Comparison of ENCODE assay signal across 8 cellular contexts in the genomic region with DNA sequence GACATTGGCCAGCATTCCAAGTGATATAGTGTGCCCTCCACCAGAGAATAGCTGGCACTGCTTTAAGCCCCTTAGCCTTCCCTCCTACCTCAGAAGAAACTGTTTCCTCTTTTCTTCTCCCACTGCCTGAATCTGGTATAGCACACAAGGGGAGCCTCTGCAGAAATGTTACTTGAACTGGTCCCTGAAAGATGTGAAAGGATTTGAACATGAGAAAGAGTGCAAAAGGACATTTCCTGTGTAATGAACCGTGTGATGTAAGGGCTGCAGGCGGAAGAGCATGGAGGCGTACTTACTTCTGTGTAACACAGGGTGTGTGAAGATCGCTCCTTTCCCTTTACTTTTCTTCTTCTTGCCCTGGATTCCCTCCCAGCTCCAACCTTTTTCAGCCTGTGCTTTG. TPM values are rescaled to one million over a fixed set of nuclear protein-coding genes. Genes with fewer than 3 reads are reported as not detected.
DNase-seq lines count a peak whose midpoint lies in the region; ATAC-seq, FAIRE-seq and TF ChIP-seq lines count a peak whose summit lies in the region.

No MANE protein-coding gene starts in this region.

- POLR2A ChIA-PET in A549 (lab: Yijun Ruan, JAX): interaction anchor here (1.2 kb wide), 1 partner anchor 8 kb away, joined by 6 read pairs; a partner anchor contains a TSS

- ATAC-seq in A549 (peak; percentile 69 to 76), GM18858 (IDR thresholded peaks at IDR 0.05; ENCODE audit: unreplicated experiment) (peak; percentile 59)

- H3K9me3 ChIP-seq in A549: no peaks in the 10 kb centered on the region

- no peak overlapping the region for H3K4me3 ChIP-seq in A549
- no peak overlapping the region for H3K4me3 ChIP-seq in fibroblast of pulmonary artery (replicated peaks; ENCODE audit: low read depth, low read length)

- no peak for FAIRE-seq in A549 (lab: Jason Lieb, UNC)

- peak overlapping the region; percentile 64 for H3K4me2 ChIP-seq in A549

- peaks cover 92% of the 10 kb centered on the region for H3K4me1 ChIP-seq in A549

- TF ChIP-seq EP300 in A549 (IDR thresholded peaks at IDR 0.05): no peak

- TF ChIP-seq RAD21 in A549 (conservative IDR thresholded peaks at IDR 0.05 in 1 of 2, IDR thresholded peaks at IDR 0.05 in 1 of 2): no peak

- no peak for TF ChIP-seq POLR2A in A549 (IDR thresholded peaks at IDR 0.05; ENCODE audit: low read length)

- no peak for TF ChIP-seq CTCF in A549 (IDR thresholded peaks at IDR 0.05)
- TF ChIP-seq CTCF in fibroblast of pulmonary artery (IDR thresholded peaks at IDR 0.05; ENCODE audit: low read length, missing control alignments): no peak

- peak overlapping the region; percentile 50 to 77 for H3K27ac ChIP-seq in A549

- WGBS in A549 (ENCODE audit: missing lambda C conversion rate): 15% methylated on average over 4 of the region's 4 CpGs

- CTCF ChIA-PET in A549 (lab: Yijun Ruan, JAX): interaction anchor here (0.6 to 1.5 kb wide), 4 partner anchors 36 to 68 kb away, joined by 3 to 10 read pairs (median 5); no protein-coding TSS in a partner anchor

- DNase-seq in A549 (ENCODE audit: low read depth in 1 of 2, low spot score in 1 of 2) (peak in 1 of 2 experiments; percentile 64), MV-4-11 (lab: John Stamatoyannopoulos, UW) (peak; percentile 76), fibroblast of pulmonary artery (ENCODE audit: low read depth) (peak; percentile 39), nucleus accumbens (lab: John Stamatoyannopoulos, UW) (no peak), NCI-H1436 treated with DMSO at 0.1 percent for 48 hours (lab: John Stamatoyannopoulos, UW) (no peak), amygdala (lab: John Stamatoyannopoulos, UW) (no peak), cerebellum (ENCODE audit: low spot score) (no peak)

TF ChIP-seq in A549, 52 proteins besides CTCF, POLR2A, EP300 and RAD21:
- TF ChIP-seq, protein P1, sequence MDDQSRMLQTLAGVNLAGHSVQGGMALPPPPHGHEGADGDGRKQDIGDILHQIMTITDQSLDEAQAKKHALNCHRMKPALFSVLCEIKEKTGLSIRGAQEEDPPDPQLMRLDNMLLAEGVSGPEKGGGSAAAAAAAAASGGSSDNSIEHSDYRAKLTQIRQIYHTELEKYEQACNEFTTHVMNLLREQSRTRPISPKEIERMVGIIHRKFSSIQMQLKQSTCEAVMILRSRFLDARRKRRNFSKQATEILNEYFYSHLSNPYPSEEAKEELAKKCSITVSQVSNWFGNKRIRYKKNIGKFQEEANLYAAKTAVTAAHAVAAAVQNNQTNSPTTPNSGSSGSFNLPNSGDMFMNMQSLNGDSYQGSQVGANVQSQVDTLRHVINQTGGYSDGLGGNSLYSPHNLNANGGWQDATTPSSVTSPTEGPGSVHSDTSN (IDR thresholded peaks at IDR 0.05): no peak
- TF ChIP-seq ZFP36 (IDR thresholded peaks at IDR 0.05; ENCODE audit: borderline replicate concordance, partially characterized antibody) (no peak), KDM1A (IDR thresholded peaks at IDR 0.05; ENCODE audit: low read depth) (no peak)
- TF ChIP-seq, protein P2, sequence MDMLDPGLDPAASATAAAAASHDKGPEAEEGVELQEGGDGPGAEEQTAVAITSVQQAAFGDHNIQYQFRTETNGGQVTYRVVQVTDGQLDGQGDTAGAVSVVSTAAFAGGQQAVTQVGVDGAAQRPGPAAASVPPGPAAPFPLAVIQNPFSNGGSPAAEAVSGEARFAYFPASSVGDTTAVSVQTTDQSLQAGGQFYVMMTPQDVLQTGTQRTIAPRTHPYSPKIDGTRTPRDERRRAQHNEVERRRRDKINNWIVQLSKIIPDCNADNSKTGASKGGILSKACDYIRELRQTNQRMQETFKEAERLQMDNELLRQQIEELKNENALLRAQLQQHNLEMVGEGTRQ (IDR thresholded peaks at IDR 0.05): peak; percentile 15; the same call in 1 of the 2 replicates
- TF ChIP-seq, protein P3, sequence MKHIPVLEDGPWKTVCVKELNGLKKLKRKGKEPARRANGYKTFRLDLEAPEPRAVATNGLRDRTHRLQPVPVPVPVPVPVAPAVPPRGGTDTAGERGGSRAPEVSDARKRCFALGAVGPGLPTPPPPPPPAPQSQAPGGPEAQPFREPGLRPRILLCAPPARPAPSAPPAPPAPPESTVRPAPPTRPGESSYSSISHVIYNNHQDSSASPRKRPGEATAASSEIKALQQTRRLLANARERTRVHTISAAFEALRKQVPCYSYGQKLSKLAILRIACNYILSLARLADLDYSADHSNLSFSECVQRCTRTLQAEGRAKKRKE (CRISPR knock-in tag; IDR thresholded peaks at IDR 0.05; ENCODE audit: low read depth): no peak

RNA-seq across cellular contexts. Expression of a gene that starts 8.3 kb away (rescaled TPM):
- polyA plus RNA-seq in A549 (2011; rRNA removed) (93.2 and 111 TPM in 2 replicates), A549 (2017; fragmentation: RNase III; extraction: RNeasy Plus Mini Kit Qiagen cat#74134 plus additional on column Dnase treatment) (55.5 to 57.8 TPM (median 57.5 TPM) in 3 replicates)
- 11.4 and 13.2 TPM in 2 replicates for polyA plus RNA-seq in A549 (2012; cell fraction: cytosol; rRNA removed)
- polyA plus RNA-seq in A549 (2012; cell fraction: nucleus; rRNA removed): 8.5 and 11.3 TPM in 2 replicates
- 29.2 and 34.3 TPM in 2 replicates for polyA minus RNA-seq in A549 (2011; rRNA and poly(A)+ RNA removed)
- total RNA-seq in cerebellum: 33.5 TPM

Comparison
In these comparisons a context has a peak if more than half of its experiments do, and no peak if none do; other contexts are left out.
1. DNase-seq: peak in MV-4-11 (single experiment) and fibroblast of pulmonary artery (single experiment); none in nucleus accumbens (0 of 56), NCI-H1436 treated with DMSO at 0.1 percent for 48 hours (single experiment), amygdala (0 of 56) and cerebellum (single experiment).